Comparison of ENCODE assay signal across 8 cellular contexts in the genomic region with DNA sequence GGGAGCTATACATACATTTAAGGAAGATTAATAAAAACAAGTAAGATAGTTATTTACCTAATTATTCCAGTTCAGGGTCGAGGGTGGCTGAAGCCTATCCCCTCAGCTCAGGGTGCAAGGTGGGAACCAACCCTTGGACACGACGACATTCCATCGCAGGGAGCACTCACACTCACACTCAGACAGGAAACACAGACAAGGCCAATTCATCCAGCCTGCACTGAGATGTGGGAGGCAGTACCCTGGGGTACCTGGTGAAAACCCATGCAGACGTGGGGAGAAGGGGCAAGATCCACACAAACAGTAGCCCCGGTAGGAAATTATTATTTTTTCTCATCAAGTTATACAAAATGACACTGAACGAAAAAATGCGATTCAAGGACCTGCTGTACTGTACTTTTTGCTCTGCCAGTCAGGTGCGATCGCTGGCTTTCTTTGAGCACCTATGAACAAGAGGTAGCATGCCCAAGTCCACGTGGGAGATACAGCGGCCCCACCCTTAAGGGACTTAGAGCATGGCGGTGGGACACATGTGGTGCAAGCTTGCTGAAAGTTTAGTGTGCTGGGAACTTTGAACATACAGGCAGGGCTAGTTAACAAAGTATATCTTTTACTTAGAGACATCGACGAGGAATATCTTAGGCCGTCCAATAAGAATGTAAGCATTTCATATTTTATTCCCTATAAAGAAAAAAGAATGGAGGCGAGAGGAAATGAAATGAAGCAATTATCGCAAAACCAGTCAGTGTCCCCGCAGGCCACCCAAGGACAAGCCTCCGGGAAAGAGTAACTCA. TPM values are rescaled to one million over a fixed set of nuclear protein-coding genes. Genes with fewer than 3 reads are reported as not detected.
DNase-seq lines count a peak whose midpoint lies in the region; ATAC-seq and TF ChIP-seq lines count a peak whose summit lies in the region.

No MANE protein-coding gene starts in this region.

- H3K9ac ChIP-seq in skeletal muscle satellite cell (ENCODE audit: low read depth, low read length) = peak overlapping the region; percentile 92

- H3K27ac Mint-ChIP-seq in Calu3 (ENCODE audit: unreplicated experiment) = peak overlapping the region; percentile 97
- peak overlapping the region; percentile 97 for H3K27ac Mint-ChIP-seq in activated naive CD4-positive, alpha-beta T cell treated with anti-CD3 and anti-CD28 coated beads, Interleukin-2, amount 50 U/mL, for 24 hours

- TF ChIP-seq CTCF in Calu3 (IDR thresholded peaks at IDR 0.05; ENCODE audit: unreplicated experiment) (no peak), hepatocyte (IDR thresholded peaks at IDR 0.05; ENCODE audit: poor library complexity) (no peak)

- H3K27me3 ChIP-seq in hepatocyte (no peaks in the 10 kb centered on the region), skeletal muscle satellite cell (ENCODE audit: control insufficient read depth, insufficient read depth, low read length) (no peaks in the 10 kb centered on the region)

- intact Hi-C loops in Calu3 (cut with micrococcal nuclease; ENCODE audit: unreplicated experiment) = no loop called here

- no peaks in the 10 kb centered on the region for H3K27me3 Mint-ChIP-seq in Calu3 (ENCODE audit: unreplicated experiment)
- no peaks in the 10 kb centered on the region for H3K27me3 Mint-ChIP-seq in activated naive CD4-positive, alpha-beta T cell treated with anti-CD3 and anti-CD28 coated beads, Interleukin-2, amount 50 U/mL, for 24 hours

- H2AFZ ChIP-seq in hepatocyte = peak overlapping the region; percentile 37

- DNase-seq in Calu3 (peak; percentile 55), OCI-M1 (lab: John Stamatoyannopoulos, UW) (peak; percentile 83), hepatocyte (ENCODE audit: low spot score) (peak; percentile 65), GOT3 (lab: John Stamatoyannopoulos, UW) (no peak)
- no peak for DNase-seq in effector CD8-positive, alpha-beta T cell (lab: John Stamatoyannopoulos, UW)

- H3K4me1 ChIP-seq in hepatocyte (ENCODE audit: insufficient read depth) (peaks cover 13% of the 10 kb centered on the region), skeletal muscle satellite cell (ENCODE audit: control insufficient read depth, insufficient read depth, low read length) (peaks cover 8% of the 10 kb centered on the region)

- H3K4me3 ChIP-seq in hepatocyte (peak overlapping the region; percentile 47), skeletal muscle satellite cell (ENCODE audit: low read length) (peak overlapping the region; percentile 86)

- H3K36me3 ChIP-seq in hepatocyte (replicated peaks; ENCODE audit: insufficient read depth, low read depth) (no peaks in the 10 kb centered on the region), skeletal muscle satellite cell (ENCODE audit: insufficient read depth, low read length) (peaks cover 18% of the 10 kb centered on the region)

- H3K36me3 Mint-ChIP-seq in Calu3 (ENCODE audit: insufficient read depth, unreplicated experiment) = peaks cover 36% of the 10 kb centered on the region
- peaks cover 24% of the 10 kb centered on the region for H3K36me3 Mint-ChIP-seq in activated naive CD4-positive, alpha-beta T cell treated with anti-CD3 and anti-CD28 coated beads, Interleukin-2, amount 50 U/mL, for 24 hours

- H3K9me3 Mint-ChIP-seq in Calu3 (ENCODE audit: low read depth, unreplicated experiment) = no peaks in the 10 kb centered on the region
- H3K9me3 Mint-ChIP-seq in activated naive CD4-positive, alpha-beta T cell treated with anti-CD3 and anti-CD28 coated beads, Interleukin-2, amount 50 U/mL, for 24 hours = no peaks in the 10 kb centered on the region

- H3K4me3 Mint-ChIP-seq in Calu3 (ENCODE audit: low read depth, unreplicated experiment) = peak overlapping the region; percentile 90
- peak overlapping the region; percentile 93 for H3K4me3 Mint-ChIP-seq in activated naive CD4-positive, alpha-beta T cell treated with anti-CD3 and anti-CD28 coated beads, Interleukin-2, amount 50 U/mL, for 24 hours

- H4K20me1 ChIP-seq in hepatocyte (ENCODE audit: insufficient read depth, poor library complexity, severe bottlenecking) = no peaks in the 10 kb centered on the region

- WGBS in hepatocyte (ENCODE audit: low lambda C conversion rate, missing lambda C conversion rate) = 23% methylated on average over 20 of the region's 20 CpGs

- H3K9me2 ChIP-seq in hepatocyte (replicated peaks; ENCODE audit: insufficient read depth) = no peaks in the 10 kb centered on the region

- ATAC-seq in HG03280 (IDR thresholded peaks at IDR 0.05; ENCODE audit: unreplicated experiment) = peak; percentile 15

- H3K9me3 ChIP-seq in hepatocyte (ENCODE audit: low read depth) (no peaks in the 10 kb centered on the region), skeletal muscle satellite cell (replicated peaks; ENCODE audit: low read length) (no peaks in the 10 kb centered on the region)

- CTCF ChIA-PET in Calu3 (lab: Charles Lee) = interaction anchor here (1.1 to 1.4 kb wide), 2 partner anchors 459 to 504 kb away, joined by 3 to 7 read pairs; a partner anchor contains a TSS

- BruUV-seq in Calu3 (replicated peaks; lab: Mats Ljungman, UMichigan) = TSS peak; percentile 67

- H3K4me2 ChIP-seq in hepatocyte (peak overlapping the region; percentile 75), skeletal muscle satellite cell (ENCODE audit: low read length) (peak overlapping the region; percentile 88)

- H3K79me2 ChIP-seq in hepatocyte = peaks cover 76% of the 10 kb centered on the region

- H3K27ac ChIP-seq in hepatocyte = peak overlapping the region; percentile 69

- H3K4me1 Mint-ChIP-seq in Calu3 (ENCODE audit: low read depth, unreplicated experiment) = peaks cover 10% of the 10 kb centered on the region
- peaks cover 55% of the 10 kb centered on the region for H3K4me1 Mint-ChIP-seq in activated naive CD4-positive, alpha-beta T cell treated with anti-CD3 and anti-CD28 coated beads, Interleukin-2, amount 50 U/mL, for 24 hours

RNA-seq across cellular contexts. Expression of a gene that starts 0.6 kb away (rescaled TPM):
- 21.6 and 22.4 TPM in 2 replicates for total RNA-seq in Calu3 (2022)
- 30.5 and 31.9 TPM in 2 replicates for total RNA-seq in hepatocyte
- 15.2 and 16.8 TPM in 2 replicates for polyA plus RNA-seq in hepatocyte
- total RNA-seq in skeletal muscle satellite cell (2012; rRNA removed) = 33.2 and 43.6 TPM in 2 replicates

RNA-seq across cellular contexts. Expression of a gene that starts 0.9 kb away (rescaled TPM):
- 11.9 and 13.1 TPM in 2 replicates for total RNA-seq in Calu3 (2022)
- 12.0 and 14.2 TPM in 2 replicates for total RNA-seq in hepatocyte
- polyA plus RNA-seq in hepatocyte = 2.7 and 6.1 TPM in 2 replicates
- total RNA-seq in skeletal muscle satellite cell (2012; rRNA removed) = 15.1 and 24.8 TPM in 2 replicates

Comparison
In these comparisons a context has a peak if more than half of its experiments do, and no peak if none do; other contexts are left out.
1. DNase-seq: peak in Calu3 (single experiment), OCI-M1 (single experiment) and hepatocyte (single experiment); none in effector CD8-positive, alpha-beta T cell (single experiment) and GOT3 (single experiment).